9 cellular contexts compared by ENCODE assay signal in the genomic region with DNA sequence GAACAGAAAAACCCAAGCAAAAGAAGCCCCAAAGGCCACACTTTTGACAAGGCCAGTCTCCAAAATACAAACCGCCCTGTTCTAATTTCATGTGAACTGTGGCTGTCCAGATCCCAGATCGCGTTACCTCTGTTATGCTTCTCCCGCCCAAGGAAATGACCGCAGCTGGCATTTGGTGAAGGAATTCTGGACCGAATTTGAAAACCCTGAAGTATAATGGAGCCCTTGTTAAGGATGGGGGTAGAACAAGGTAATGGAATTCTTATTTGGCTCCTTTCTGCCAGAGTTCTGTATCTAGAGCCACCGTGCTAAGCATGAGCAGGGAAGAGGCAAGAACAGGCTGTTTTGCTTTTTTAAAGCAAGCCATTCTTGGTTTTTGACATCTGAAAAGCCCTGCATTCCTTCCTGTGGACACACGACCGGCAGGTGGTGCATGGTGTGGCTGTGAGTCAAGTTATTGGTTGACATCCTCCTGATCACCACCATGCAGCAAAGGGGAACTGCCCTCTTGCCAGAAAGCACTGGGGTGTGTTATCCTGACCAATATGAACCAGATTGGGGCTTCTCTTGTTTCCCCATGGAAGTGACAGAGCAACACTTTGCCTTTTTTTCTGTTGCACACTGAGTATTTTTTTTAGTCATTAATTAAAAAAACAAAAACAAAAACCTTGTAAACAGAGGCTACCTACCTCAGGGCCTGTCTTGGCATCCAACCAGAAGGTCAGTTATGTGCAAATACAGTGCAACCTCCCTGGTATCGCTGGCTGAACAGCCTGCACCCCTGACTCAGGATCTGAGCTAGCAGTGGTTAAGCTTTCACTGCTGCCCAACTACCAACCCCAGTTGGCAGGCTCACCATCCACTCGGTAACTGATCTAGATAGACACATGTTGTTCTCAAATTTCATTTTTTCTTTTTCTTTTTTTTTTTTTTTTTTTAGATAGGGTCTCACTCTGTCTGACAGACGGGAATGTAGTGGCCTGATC. TPM values are rescaled to one million over a fixed set of nuclear protein-coding genes. Genes with fewer than 3 reads are reported as not detected.
DNase-seq lines count a peak whose midpoint lies in the region; ATAC-seq, FAIRE-seq and TF ChIP-seq lines count a peak whose summit lies in the region.
"Had no signal": no experiment of that assay in that cellular context is flagged by ENCODE, and none has a peak within 500 bp of the region (broad histone marks: within the 10 kb centered on the region; RNA-seq: fewer than 3 reads in every experiment).

No MANE protein-coding gene starts in this region.

- no peaks in the 10 kb centered on the region for H3K36me3 ChIP-seq in DOHH2 (ENCODE audit: control insufficient read depth, low read length)
- no peaks in the 10 kb centered on the region; the same call in 1 of the 2 replicates for H3K36me3 ChIP-seq in SU-DHL-6 (ENCODE audit: low read length)
- H3K36me3 ChIP-seq in right lobe of liver: no peaks in the 10 kb centered on the region
- no peaks in the 10 kb centered on the region for H3K36me3 ChIP-seq in ovary

- H3K9me2 ChIP-seq in DOHH2 (replicated peaks; ENCODE audit: control insufficient read depth, low read length) (no peaks in the 10 kb centered on the region), SU-DHL-6 (replicated peaks; ENCODE audit: insufficient read depth, low read length) (no peaks in the 10 kb centered on the region)

- H3K4me3 Mint-ChIP-seq in HFFc6: no peak overlapping the region
- H3K4me3 Mint-ChIP-seq: dendritic cell treated with granulocyte-macrophage colony-stimulating factor and Interleukin-4, amounts not matched to agents 40 ng/mL and 50 ng/mL, for 4 days had no signal

- no peak overlapping the region for H2AFZ ChIP-seq in SU-DHL-6 (ENCODE audit: low read depth, low read length, severe bottlenecking)

- no peaks in the 10 kb centered on the region for H3K9me3 ChIP-seq in DOHH2 (ENCODE audit: control insufficient read depth, insufficient read depth, low read length)
- H3K9me3 ChIP-seq in SU-DHL-6 (ENCODE audit: insufficient read depth, low read length): no peaks in the 10 kb centered on the region
- no peaks in the 10 kb centered on the region for H3K9me3 ChIP-seq in right lobe of liver
- H3K9me3 ChIP-seq in ovary: no peaks in the 10 kb centered on the region

- H3K4me3 ChIP-seq in DOHH2 (ENCODE audit: low read length): no peak overlapping the region
- no peak overlapping the region for H3K4me3 ChIP-seq in SU-DHL-6 (ENCODE audit: insufficient read depth, low read length, poor library complexity, severe bottlenecking)
- no peak overlapping the region for H3K4me3 ChIP-seq in right lobe of liver
- H3K4me3 ChIP-seq in ovary: no peak overlapping the region

- peak; percentile 5 for DNase-seq in HFFc6
- peak in 2 of 3 donors; percentile 49 to 68 for DNase-seq in right lobe of liver
- DNase-seq in ovary: no peak
- DNase-seq in D721Med (ENCODE audit: insufficient read length, low spot score): no peak

- ATAC-seq in right lobe of liver (peak; percentile 81 to 95 (median 88)), GM21576 (IDR thresholded peaks at IDR 0.05; ENCODE audit: unreplicated experiment) (no peak), GM19023 (IDR thresholded peaks at IDR 0.05; ENCODE audit: unreplicated experiment) (no peak)

- peaks cover 6% of the 10 kb centered on the region; the same call in 1 of the 2 replicates for H3K27me3 Mint-ChIP-seq in HFFc6 (ENCODE audit: insufficient read depth)
- H3K27me3 Mint-ChIP-seq: dendritic cell treated with granulocyte-macrophage colony-stimulating factor and Interleukin-4, amounts not matched to agents 40 ng/mL and 50 ng/mL, for 4 days had no signal

- no peaks in the 10 kb centered on the region for H4K20me1 ChIP-seq in DOHH2 (ENCODE audit: control insufficient read depth, insufficient read depth, low read depth, low read length)
- no peaks in the 10 kb centered on the region for H4K20me1 ChIP-seq in SU-DHL-6 (ENCODE audit: low read depth, low read length)

- H3K36me3 Mint-ChIP-seq in HFFc6 (ENCODE audit: low read depth): no peaks in the 10 kb centered on the region

- H3K4me1 Mint-ChIP-seq in HFFc6 (ENCODE audit: low read depth): no peaks in the 10 kb centered on the region

- TF ChIP-seq CTCF in DOHH2 (IDR thresholded peaks at IDR 0.05; ENCODE audit: low read depth, low read length, poor library complexity, severe bottlenecking) (peak; percentile 35), HFFc6 (IDR thresholded peaks at IDR 0.05) (peak; percentile 51), SU-DHL-6 (IDR thresholded peaks at IDR 0.05; ENCODE audit: insufficient read depth, low read length, poor library complexity, severe bottlenecking) (peak; percentile 14), right lobe of liver (IDR thresholded peaks at IDR 0.05) (peak in 3 of 4 donors; percentile 35 to 38 (median 38)), ovary (IDR thresholded peaks at IDR 0.05) (no peak), D721Med (IDR thresholded peaks at IDR 0.05; ENCODE audit: insufficient read depth, missing control alignments) (no peak)

- TF ChIP-seq POLR2A in right lobe of liver (IDR thresholded peaks at IDR 0.05): no peak
- TF ChIP-seq POLR2A in ovary (IDR thresholded peaks at IDR 0.05): no peak

- FAIRE-seq in D721Med (lab: Jason Lieb, UNC): no peak

- no peak overlapping the region for H3K27ac ChIP-seq in DOHH2 (ENCODE audit: low read depth, low read length)
- H3K27ac ChIP-seq in SU-DHL-6 (ENCODE audit: low read depth, low read length): no peak overlapping the region
- no peak overlapping the region for H3K27ac ChIP-seq in right lobe of liver
- no peak overlapping the region for H3K27ac ChIP-seq in ovary

- no peaks in the 10 kb centered on the region for H3K9me3 Mint-ChIP-seq in HFFc6
- H3K9me3 Mint-ChIP-seq: dendritic cell treated with granulocyte-macrophage colony-stimulating factor and Interleukin-4, amounts not matched to agents 40 ng/mL and 50 ng/mL, for 4 days had no signal

- H3F3A ChIP-seq in DOHH2 (ENCODE audit: control insufficient read depth, insufficient read depth): peaks cover 3% of the 10 kb centered on the region; the same call in 1 of the 2 replicates
- 0 out of 2 replicates have a peak, but pooled peaks cover 5% of the 10 kb centered on the region for H3F3A ChIP-seq in SU-DHL-6 (ENCODE audit: insufficient read depth)

- H3K4me2 ChIP-seq in DOHH2 (ENCODE audit: low read length) (no peak overlapping the region), SU-DHL-6 (ENCODE audit: low read depth, low read length, poor library complexity, severe bottlenecking) (no peak overlapping the region)

- no peaks in the 10 kb centered on the region for H3K79me2 ChIP-seq in DOHH2 (ENCODE audit: control insufficient read depth, low read length)
- no peaks in the 10 kb centered on the region for H3K79me2 ChIP-seq in SU-DHL-6 (ENCODE audit: insufficient read depth, low read length)

- H3K27me3 ChIP-seq in DOHH2 (ENCODE audit: control insufficient read depth, low read length) (no peaks in the 10 kb centered on the region), SU-DHL-6 (ENCODE audit: low read length) (no peaks in the 10 kb centered on the region), right lobe of liver (no peaks in the 10 kb centered on the region), ovary (no peaks in the 10 kb centered on the region)

- no peak for TF ChIP-seq EP300 in ovary (IDR thresholded peaks at IDR 0.05)

- WGBS in right lobe of liver (ENCODE audit: insufficient coverage, low coverage, low lambda C conversion rate, missing lambda C conversion rate): 54% methylated on average over 9 of the region's 12 CpGs
- 66 to 77% (median 72%) methylated on average over 12 of the region's 12 CpGs for WGBS in ovary, 3 donors

- H3K27ac Mint-ChIP-seq in HFFc6: no peak overlapping the region
- H3K27ac Mint-ChIP-seq: dendritic cell treated with granulocyte-macrophage colony-stimulating factor and Interleukin-4, amounts not matched to agents 40 ng/mL and 50 ng/mL, for 4 days had no signal

- no peak overlapping the region for H3K9ac ChIP-seq in SU-DHL-6 (ENCODE audit: low read length)

- peaks cover 4% of the 10 kb centered on the region; the same call in 1 of the 2 replicates for H3K4me1 ChIP-seq in DOHH2 (ENCODE audit: control insufficient read depth, low read length)
- no peaks in the 10 kb centered on the region for H3K4me1 ChIP-seq in right lobe of liver
- no peaks in the 10 kb centered on the region for H3K4me1 ChIP-seq in ovary (ENCODE audit: insufficient read depth)

- intact Hi-C loops in right lobe of liver (cut with DNase I): no loop called here
- intact Hi-C loops in ovary (cut with DNase I): no loop called here

RNA-seq across cellular contexts. Expression of a gene that starts 14.2 kb away (rescaled TPM):
- total RNA-seq in HFFc6 (2021; fragmentation: NEBNext Ultra II Directional; extraction: Animal tissue kit (Norgen Biotek cat#: 25700)): not detected
- total RNA-seq in right lobe of liver: not detected
- under 1 TPM in 2 of 7 donors, not detected in 5; 0.38 to 0.48 TPM for total RNA-seq in ovary
- polyA plus RNA-seq in ovary: under 1 TPM in 1 of 2 donors, not detected in 1; 0.11 TPM

RNA-seq across cellular contexts. Expression of a gene that starts 58.6 kb away (rescaled TPM):
- total RNA-seq in HFFc6 (2021; fragmentation: NEBNext Ultra II Directional; extraction: Animal tissue kit (Norgen Biotek cat#: 25700)): 10 to 100 TPM in 5 of 6 experiments, 1 to 10 TPM in 1; 8.3 to 18.4 (median 15.7) TPM
- total RNA-seq in right lobe of liver (1 to 10 TPM in 2 of 6 experiments, under 1 TPM in 3, not detected in 1; 0.05 to 6.4 (median 0.64) TPM), ovary (1 to 10 TPM in 2 of 7 donors, under 1 TPM in 3, not detected in 2; 0.32 to 1.7 (median 0.89) TPM)
- polyA plus RNA-seq in ovary: under 1 TPM; 0.20 to 0.28 TPM

Comparison
In these comparisons a context has a peak if more than half of its experiments do, and no peak if none do; other contexts are left out.
1. CTCF ChIP-seq: peak in DOHH2 (single experiment), HFFc6 (single experiment), SU-DHL-6 (single experiment) and right lobe of liver (3 of 4); none in ovary (0 of 3) and D721Med (single experiment).
2. DNase-seq: peak in HFFc6 (single experiment) and right lobe of liver (2 of 3); none in ovary (0 of 5) and D721Med (single experiment).
3. ATAC-seq: peak in right lobe of liver (4 of 4); none in GM21576 (single experiment) and GM19023 (single experiment).